Comparison of ENCODE assay signal across 8 cellular contexts in genomic region chr10:97072851-97073665, GRCh38.
DNase-seq lines count a peak whose midpoint lies in the region; ATAC-seq and TF ChIP-seq lines count a peak whose summit lies in the region.

No MANE protein-coding gene starts in this region.

- ATAC-seq in CD4-positive, CD25-positive, alpha-beta regulatory T cell (ENCODE audit: low read depth in 2 of 2): peak in 1 of 2 donors; percentile 57
- ATAC-seq in GM21360 (IDR thresholded peaks at IDR 0.05; ENCODE audit: unreplicated experiment): no peak

- peaks cover 10% of the 10 kb centered on the region for H3K27me3 Mint-ChIP-seq in CD4-positive, CD25-positive, alpha-beta regulatory T cell
- H3K27me3 Mint-ChIP-seq in activated CD4-positive, alpha-beta memory T cell treated with anti-CD3 and anti-CD28 coated beads for 36 hours: peaks cover 15% of the 10 kb centered on the region

- intact Hi-C loops in activated CD4-positive, alpha-beta memory T cell treated with anti-CD3 and anti-CD28 coated beads for 36 hours (cut with micrococcal nuclease): loop anchor here (1.0 to 5.0 kb wide), 5 partner anchors 44 to 220 kb away; partner anchors contain the start of gene ARHGAP19

- CTCF ChIA-PET in HEK293T (lab: Yijun Ruan, JAX): interaction anchor here (0.6 to 6.9 kb wide), 37 partner anchors 9 to 433 kb away, joined by 3 to 139 read pairs (median 4); no protein-coding TSS in a partner anchor
- CTCF ChIA-PET in activated CD4-positive, alpha-beta memory T cell treated with anti-CD3 and anti-CD28 coated beads for 36 hours (lab: Charles Lee): interaction anchor here (0.6 to 15.4 kb wide), 62 partner anchors 9 to 1122 kb away, joined by 3 to 364 read pairs (median 4); partner anchors contain the start of gene RRP12

- peaks cover 4% of the 10 kb centered on the region for H3K27me3 ChIP-seq in CD4-positive, CD25-positive, alpha-beta regulatory T cell (ENCODE audit: control insufficient read depth, insufficient read depth, low read length)

- H3K9me3 ChIP-seq in CD4-positive, CD25-positive, alpha-beta regulatory T cell (ENCODE audit: control insufficient read depth in 2 of 2, low read length in 2 of 2): no peaks in the 10 kb centered on the region

- no peaks in the 10 kb centered on the region for H3K4me1 ChIP-seq in CD4-positive, CD25-positive, alpha-beta regulatory T cell (ENCODE audit: control insufficient read depth, insufficient read depth, low read length, poor library complexity, severe bottlenecking)

- H3K4me1 Mint-ChIP-seq in CD4-positive, CD25-positive, alpha-beta regulatory T cell: no peaks in the 10 kb centered on the region
- H3K4me1 Mint-ChIP-seq in activated CD4-positive, alpha-beta memory T cell treated with anti-CD3 and anti-CD28 coated beads for 36 hours (ENCODE audit: low read depth): peaks cover 13% of the 10 kb centered on the region

- no peak overlapping the region for H3K4me3 ChIP-seq in CD4-positive, CD25-positive, alpha-beta regulatory T cell (ENCODE audit: low read depth, low read length)

- peak; percentile 49 to 69 (median 60) for DNase-seq in CD4-positive, CD25-positive, alpha-beta regulatory T cell
- DNase-seq in HEK293T (ENCODE audit: extremely low spot score) (peak; percentile 88), NCI-H69 (lab: John Stamatoyannopoulos, UW) (peak; percentile 65), medulla oblongata (ENCODE audit: extremely low spot score) (peak; percentile 93)
- peak; percentile 89 for DNase-seq in activated CD4-positive, alpha-beta memory T cell treated with anti-CD3 and anti-CD28 coated beads for 36 hours
- DNase-seq in effector CD8-positive, alpha-beta T cell (lab: John Stamatoyannopoulos, UW): peak; percentile 67
- peak; percentile 69 for DNase-seq in stimulated activated CD8-positive, alpha-beta memory T cell treated with anti-CD3 and anti-CD28 coated beads, Interleukin-15, amount 100 ng/mL, for 24 hours (ENCODE audit: low read depth)

- POLR2A ChIA-PET in HEK293T (lab: Yijun Ruan, JAX): interaction anchor here (1.2 kb wide), 1 partner anchor 135 kb away, joined by 3 read pairs; no protein-coding TSS in a partner anchor
- POLR2A ChIA-PET in activated CD4-positive, alpha-beta memory T cell treated with anti-CD3 and anti-CD28 coated beads for 36 hours (lab: Charles Lee): interaction anchor here (0.6 to 0.9 kb wide), 4 partner anchors 132 to 160 kb away, joined by 3 to 4 read pairs (median 3); no protein-coding TSS in a partner anchor

- peaks cover 0 to 5% (median 0%) of the 10 kb centered on the region in 7 donors for H3K9me3 Mint-ChIP-seq in CD4-positive, CD25-positive, alpha-beta regulatory T cell
- peaks cover 5% of the 10 kb centered on the region for H3K9me3 Mint-ChIP-seq in activated CD4-positive, alpha-beta memory T cell treated with anti-CD3 and anti-CD28 coated beads for 36 hours

- no peaks in the 10 kb centered on the region for H3K36me3 ChIP-seq in CD4-positive, CD25-positive, alpha-beta regulatory T cell (ENCODE audit: control insufficient read depth, insufficient read depth, low read length)

- no peak overlapping the region for H3K27ac Mint-ChIP-seq in CD4-positive, CD25-positive, alpha-beta regulatory T cell
- H3K27ac Mint-ChIP-seq in activated CD4-positive, alpha-beta memory T cell treated with anti-CD3 and anti-CD28 coated beads for 36 hours: no peak overlapping the region

- H3K36me3 Mint-ChIP-seq in CD4-positive, CD25-positive, alpha-beta regulatory T cell: no peaks in the 10 kb centered on the region
- H3K36me3 Mint-ChIP-seq in activated CD4-positive, alpha-beta memory T cell treated with anti-CD3 and anti-CD28 coated beads for 36 hours: no peaks in the 10 kb centered on the region

- no peak overlapping the region for H3K4me3 Mint-ChIP-seq in CD4-positive, CD25-positive, alpha-beta regulatory T cell
- H3K4me3 Mint-ChIP-seq in activated CD4-positive, alpha-beta memory T cell treated with anti-CD3 and anti-CD28 coated beads for 36 hours: no peak overlapping the region

- no peak overlapping the region for H3K27ac ChIP-seq in CD4-positive, CD25-positive, alpha-beta regulatory T cell (ENCODE audit: insufficient read depth, low read length, poor library complexity, severe bottlenecking)

TF ChIP-seq in HEK293T, 16 proteins besides CTCF, POLR2A, EP300 and RAD21:
- TF ChIP-seq FOXK2 (IDR thresholded peaks at IDR 0.05): no peak
- TF ChIP-seq FOXA1 (IDR thresholded peaks at IDR 0.05): no peak
- TF ChIP-seq ZNF384 (IDR thresholded peaks at IDR 0.05): peak; percentile 53; the same call in 1 of the 2 replicates
TF ChIP-seq in HEK293T: peak in this region for 1.
